Comparison of ENCODE assay signal across 28 cellular contexts in the genomic region with DNA sequence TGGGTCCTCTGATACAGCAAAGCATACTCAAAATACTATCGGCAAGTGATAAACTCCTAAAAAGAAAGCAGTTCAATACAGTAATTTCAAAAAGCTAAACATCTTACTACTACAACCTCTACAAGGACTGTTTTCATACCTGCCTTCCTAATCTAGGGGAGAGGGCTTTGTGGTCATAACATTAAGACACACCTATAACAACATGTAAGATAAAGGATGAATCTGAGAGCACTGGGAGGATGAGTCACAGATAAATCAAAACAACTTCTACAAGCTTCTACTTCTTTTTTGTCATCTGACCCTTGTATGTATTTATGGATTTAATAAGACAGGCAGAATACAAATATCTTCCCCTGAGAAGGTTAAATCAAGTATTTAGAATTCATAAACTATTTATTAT.
"Had no signal": no experiment of that assay in that cellular context is flagged by ENCODE, and none has a peak within 500 bp of the region (broad histone marks: within the 10 kb centered on the region; RNA-seq: fewer than 3 reads in every experiment).

No MANE protein-coding gene starts in this region.

- H3K4me1 ChIP-seq: foreskin keratinocyte, heart left ventricle, lower lobe of right lung, neural progenitor cell, right atrium auricular region, stomach, thyroid gland, upper lobe of left lung, vagina had no signal

- H3K4me1 Mint-ChIP-seq: neural progenitor cell had no signal

- H3K4me3 Mint-ChIP-seq: activated CD4-positive, alpha-beta T cell treated with anti-CD3 and anti-CD28 coated beads for 36 hours; activated naive CD4-positive, alpha-beta T cell treated with anti-CD3 and anti-CD28 coated beads, Interleukin-2, amount 10 ng/mL, durations not matched to agents 7 days and 5 days; activated naive CD8-positive, alpha-beta T cell treated with anti-CD3 and anti-CD28 coated beads, Interleukin-2, amount 10 ng/mL, durations not matched to agents 7 days and 5 days; immature natural killer cell; natural killer cell; neural progenitor cell; stimulated activated naive B cell treated with anti-CD40 and anti-IgM and Interleukin-4, amounts not matched to agents 10 μg/mL and 1 μg/mL and 100 μg/mL, for 72 hours had no signal

- H3K9ac ChIP-seq: neural progenitor cell had no signal

- H3K4me3 ChIP-seq: coronary artery, dorsolateral prefrontal cortex, heart left ventricle, lower lobe of right lung, neural progenitor cell, right atrium auricular region, stomach, thyroid gland, upper lobe of left lung, vagina had no signal

- H3K27ac ChIP-seq: coronary artery, dorsolateral prefrontal cortex, foreskin keratinocyte, heart left ventricle, lower lobe of right lung, neural progenitor cell, right atrium auricular region, stomach, thyroid gland, upper lobe of left lung, vagina had no signal

- ATAC-seq: activated CD4-positive, alpha-beta T cell treated with anti-CD3 and anti-CD28 coated beads for 36 hours; foreskin keratinocyte; heart left ventricle; left lobe of liver; lower lobe of right lung; natural killer cell had no signal

- H3K27me3 Mint-ChIP-seq: activated CD4-positive, alpha-beta T cell treated with anti-CD3 and anti-CD28 coated beads for 36 hours; activated naive CD4-positive, alpha-beta T cell treated with anti-CD3 and anti-CD28 coated beads, Interleukin-2, amount 10 ng/mL, durations not matched to agents 7 days and 5 days; activated naive CD8-positive, alpha-beta T cell treated with anti-CD3 and anti-CD28 coated beads, Interleukin-2, amount 10 ng/mL, durations not matched to agents 7 days and 5 days; stimulated activated naive B cell treated with anti-CD40 and anti-IgM and Interleukin-4, amounts not matched to agents 10 μg/mL and 1 μg/mL and 100 μg/mL, for 72 hours had no signal

- H3K9me3 Mint-ChIP-seq: activated naive CD4-positive, alpha-beta T cell treated with anti-CD3 and anti-CD28 coated beads, Interleukin-2, amount 10 ng/mL, durations not matched to agents 7 days and 5 days; activated naive CD8-positive, alpha-beta T cell treated with anti-CD3 and anti-CD28 coated beads, Interleukin-2, amount 10 ng/mL, durations not matched to agents 7 days and 5 days; immature natural killer cell; natural killer cell; neural progenitor cell; stimulated activated naive B cell treated with anti-CD40 and anti-IgM and Interleukin-4, amounts not matched to agents 10 μg/mL and 1 μg/mL and 100 μg/mL, for 72 hours had no signal

- H3K4me2 ChIP-seq: neural progenitor cell had no signal

- DNase-seq: activated CD4-positive, alpha-beta T cell treated with anti-CD3 and anti-CD28 coated beads for 36 hours; activated CD4-positive, CD25-positive, alpha-beta regulatory T cell; activated CD8-positive, alpha-beta memory T cell treated with anti-CD3 and anti-CD28 coated beads for 24 hours; activated gamma-delta T cell; activated naive CD4-positive, alpha-beta T cell treated with anti-CD3 and anti-CD28 coated beads, Interleukin-2, amount 10 ng/mL, durations not matched to agents 7 days and 5 days; activated naive CD8-positive, alpha-beta T cell treated with anti-CD3 and anti-CD28 coated beads, Interleukin-2, amount 10 ng/mL, durations not matched to agents 7 days and 5 days; amniotic stem cell; dorsolateral prefrontal cortex; effector memory CD4-positive, alpha-beta T cell; foreskin keratinocyte; heart left ventricle; hypothalamus; immature natural killer cell; lower lobe of right lung; mesendoderm; natural killer cell; occipital lobe; stimulated activated CD4-positive, alpha-beta T cell treated with anti-CD3 and anti-CD28 coated beads, Interleukin-15, amount 100 ng/mL, for 24 hours; stimulated activated CD4-positive, alpha-beta T cell treated with anti-CD3 and anti-CD28 coated beads, Interleukin-2, amount 100 ng/mL, for 24 hours; stimulated activated naive B cell treated with anti-CD40 and anti-IgM and Interleukin-4, amounts not matched to agents 10 μg/mL and 1 μg/mL and 100 μg/mL, for 72 hours; stomach; thyroid gland; upper lobe of left lung had no signal

- H2AFZ ChIP-seq: neural progenitor cell had no signal

- H3K9me3 ChIP-seq: heart left ventricle, lower lobe of right lung, right atrium auricular region, stomach, thyroid gland, upper lobe of left lung, vagina had no signal

- H3K27ac Mint-ChIP-seq: activated CD4-positive, alpha-beta T cell treated with anti-CD3 and anti-CD28 coated beads for 36 hours; activated naive CD4-positive, alpha-beta T cell treated with anti-CD3 and anti-CD28 coated beads, Interleukin-2, amount 10 ng/mL, durations not matched to agents 7 days and 5 days; activated naive CD8-positive, alpha-beta T cell treated with anti-CD3 and anti-CD28 coated beads, Interleukin-2, amount 10 ng/mL, durations not matched to agents 7 days and 5 days; natural killer cell; neural progenitor cell; stimulated activated naive B cell treated with anti-CD40 and anti-IgM and Interleukin-4, amounts not matched to agents 10 μg/mL and 1 μg/mL and 100 μg/mL, for 72 hours had no signal

- H3K27me3 ChIP-seq: dorsolateral prefrontal cortex, foreskin keratinocyte, heart left ventricle, neural progenitor cell, right atrium auricular region, stomach, thyroid gland, upper lobe of left lung, vagina had no signal
